Comparison of ENCODE assay signal across 15 cellular contexts in the genomic region with DNA sequence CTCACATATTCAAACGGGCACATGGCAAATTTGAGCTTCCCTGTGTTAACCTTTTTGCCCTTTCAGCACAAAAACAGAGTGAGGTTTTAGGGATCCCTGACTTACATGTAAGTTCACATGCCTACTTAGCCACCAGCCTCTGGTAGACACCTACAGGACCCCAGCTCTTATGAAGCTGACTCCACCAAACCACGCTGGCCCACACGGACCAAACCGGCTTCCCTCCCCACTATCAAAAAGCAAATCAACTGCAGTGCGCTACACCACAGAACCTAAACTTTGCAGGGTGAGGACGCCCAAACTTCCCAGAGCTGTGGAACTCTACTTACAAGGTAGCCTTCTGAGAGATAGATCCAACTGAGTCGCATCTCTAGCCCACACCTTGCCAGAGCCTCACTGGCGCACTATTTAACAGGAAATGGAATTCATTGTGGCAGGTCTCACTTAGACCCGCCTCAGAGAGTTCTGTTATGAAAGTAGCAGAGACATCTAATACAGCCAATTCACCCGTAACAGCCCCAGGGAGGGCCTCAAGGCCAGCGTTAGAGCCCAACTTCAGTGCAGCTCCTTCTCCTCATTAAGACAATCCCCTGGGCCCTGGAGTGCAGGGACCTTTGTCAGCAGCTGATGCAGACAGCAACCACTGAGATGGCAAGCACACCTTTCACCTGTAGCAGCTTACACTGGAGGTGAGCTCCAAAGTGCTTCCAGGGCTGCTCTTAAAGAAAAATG. TPM values are rescaled to one million over a fixed set of nuclear protein-coding genes. Genes with fewer than 3 reads are reported as not detected.
A peak's percentile ranks its signal among the peaks of the same experiment; 100 is the strongest.
DNase-seq lines count a peak whose midpoint lies in the region; ATAC-seq lines count a peak whose summit lies in the region.
"Had no signal": no experiment of that assay in that cellular context is flagged by ENCODE, and none has a peak within 500 bp of the region (broad histone marks: within the 10 kb centered on the region; RNA-seq: fewer than 3 reads in every experiment).

No MANE protein-coding gene starts in this region.

- peaks cover 19% of the 10 kb centered on the region for H3K4me1 Mint-ChIP-seq in activated naive CD4-positive, alpha-beta T cell treated with anti-CD3 and anti-CD28 coated beads, Interleukin-2, amount 50 U/mL, for 24 hours
- H3K4me1 Mint-ChIP-seq in activated naive CD8-positive, alpha-beta T cell (ENCODE audit: low read depth) = peaks cover 18% of the 10 kb centered on the region

- no peak overlapping the region for H3K4me3 Mint-ChIP-seq in activated naive CD4-positive, alpha-beta T cell treated with anti-CD3 and anti-CD28 coated beads, Interleukin-2, amount 50 U/mL, for 24 hours
- no peak overlapping the region for H3K4me3 Mint-ChIP-seq in activated naive CD8-positive, alpha-beta T cell

- no peaks in the 10 kb centered on the region for H3K9me3 Mint-ChIP-seq in activated naive CD4-positive, alpha-beta T cell treated with anti-CD3 and anti-CD28 coated beads, Interleukin-2, amount 50 U/mL, for 24 hours
- no peaks in the 10 kb centered on the region for H3K9me3 Mint-ChIP-seq in activated naive CD8-positive, alpha-beta T cell (ENCODE audit: low read depth)

- H3K36me3 Mint-ChIP-seq in activated naive CD4-positive, alpha-beta T cell treated with anti-CD3 and anti-CD28 coated beads, Interleukin-2, amount 50 U/mL, for 24 hours = peaks cover 7% of the 10 kb centered on the region
- H3K36me3 Mint-ChIP-seq in activated naive CD8-positive, alpha-beta T cell = peaks cover 4% of the 10 kb centered on the region

- no peak for DNase-seq in activated naive CD4-positive, alpha-beta T cell treated with Interleukin-2 at 50 U/mL for 16 hours
- DNase-seq in left lobe of liver (ENCODE audit: low spot score) = peak; percentile 36
- DNase-seq in substantia nigra (lab: John Stamatoyannopoulos, UW) = no peak
- no peak for DNase-seq in UCSD-AML1 (lab: John Stamatoyannopoulos, UW; ENCODE audit: unreplicated experiment)
- DNase-seq in GF-D8 (lab: John Stamatoyannopoulos, UW) = no peak
- DNase-seq: activated gamma-delta T cell treated with Interleukin-2 at 50 U/mL for 16 hours; central memory CD4-positive, alpha-beta T cell; hippocampal formation; OCI-M1; ovary; stimulated activated CD4-positive, alpha-beta T cell treated with anti-CD3 and anti-CD28 coated beads, Interleukin-12 subunit alpha, Interleukin-12 subunit beta, amount 100 ng/mL, for 4 hours; upper lobe of left lung had no signal

- H3K27ac Mint-ChIP-seq in activated naive CD4-positive, alpha-beta T cell treated with anti-CD3 and anti-CD28 coated beads, Interleukin-2, amount 50 U/mL, for 24 hours = peak overlapping the region; percentile 41
- peak overlapping the region; percentile 30 for H3K27ac Mint-ChIP-seq in activated naive CD8-positive, alpha-beta T cell

- H3K27ac ChIP-seq in substantia nigra (ENCODE audit: low read depth, low read length, poor library complexity, severe bottlenecking) = peak overlapping the region; percentile 50
- H3K27ac ChIP-seq: ovary had no signal

- ATAC-seq in left lobe of liver (no peak), HG03565 (IDR thresholded peaks at IDR 0.05; ENCODE audit: unreplicated experiment) (no peak)

- H3K27me3 Mint-ChIP-seq in activated naive CD4-positive, alpha-beta T cell treated with anti-CD3 and anti-CD28 coated beads, Interleukin-2, amount 50 U/mL, for 24 hours = no peaks in the 10 kb centered on the region
- no peaks in the 10 kb centered on the region for H3K27me3 Mint-ChIP-seq in activated naive CD8-positive, alpha-beta T cell

RNA-seq across cellular contexts. Expression of a gene that starts 49.2 kb away (rescaled TPM):
- total RNA-seq in left lobe of liver = 11.7 TPM
